8 cellular contexts compared by ENCODE assay signal in the genomic region with DNA sequence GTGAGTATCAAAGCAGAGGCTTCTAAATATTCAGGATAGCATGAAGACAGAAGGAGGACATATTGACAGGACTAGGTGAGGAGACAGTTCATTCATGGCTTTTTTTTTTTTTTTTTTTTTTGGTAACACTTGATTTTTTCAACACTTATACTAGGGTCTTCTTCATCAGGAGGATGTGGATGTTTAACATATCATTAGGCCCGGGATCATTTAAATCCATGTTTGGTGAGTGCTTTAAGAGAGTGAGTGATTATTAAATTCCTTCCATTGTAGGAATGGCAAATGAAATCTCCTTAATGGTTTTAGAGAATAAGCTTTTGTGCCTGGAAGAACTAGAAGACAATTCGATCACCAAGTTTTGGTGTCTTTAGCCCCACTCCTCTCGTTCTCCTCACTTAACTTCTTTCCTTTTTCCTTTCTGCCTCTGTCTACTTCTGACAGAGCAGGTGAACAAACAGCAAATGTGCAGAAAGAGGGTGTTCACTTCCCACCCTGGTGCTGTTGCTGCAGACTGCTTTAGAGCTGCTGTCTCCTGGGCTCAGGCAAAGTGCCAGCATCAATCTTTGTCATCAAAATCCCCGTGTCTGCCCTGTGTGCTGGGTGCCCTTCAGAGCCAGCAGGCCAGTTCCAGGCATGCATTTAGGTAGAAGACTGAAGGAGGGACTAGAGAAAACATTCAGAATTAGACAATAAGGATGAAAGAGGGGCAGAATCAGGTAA. TPM values are rescaled to one million over a fixed set of nuclear protein-coding genes. Genes with fewer than 3 reads are reported as not detected.
DNase-seq lines count a peak whose midpoint lies in the region; ATAC-seq and TF ChIP-seq lines count a peak whose summit lies in the region.

No MANE protein-coding gene starts in this region.

- 67 to 70% methylated on average over 1 to 4 of the region's 4 CpGs for WGBS in gastroesophageal sphincter (ENCODE audit: low coverage in 1 of 2), 2 donors

- in situ Hi-C loops in gastrocnemius medialis (cut with MboI; ENCODE audit: low sequenced_read_pairs in 4 of 4), result loop anchor here in 2 of 4 donors (5.0 kb wide), 2 partner anchors 39 to 41 kb away; a partner anchor contains a TSS

- H3K4me1 Mint-ChIP-seq in activated CD4-positive, alpha-beta T cell treated with anti-CD3 and anti-CD28 coated beads, Interleukin-2, amount 10 ng/mL, durations not matched to agents 7 days and 5 days, result peaks cover 48% of the 10 kb centered on the region

- H3K36me3 Mint-ChIP-seq in activated CD4-positive, alpha-beta T cell treated with anti-CD3 and anti-CD28 coated beads, Interleukin-2, amount 10 ng/mL, durations not matched to agents 7 days and 5 days (ENCODE audit: low read depth), result peaks cover 1% of the 10 kb centered on the region

- peak overlapping the region; percentile 25 for H3K4me3 ChIP-seq in LNCaP clone FGC (ENCODE audit: low read depth, low read length)
- no peak overlapping the region for H3K4me3 ChIP-seq in gastroesophageal sphincter
- H3K4me3 ChIP-seq in gastrocnemius medialis, result peak overlapping the region; percentile 7 to 41 (median 34)

- CTCF ChIA-PET in activated CD4-positive, alpha-beta T cell treated with anti-CD3 and anti-CD28 coated beads, Interleukin-2, amount 10 ng/mL, durations not matched to agents 7 days and 5 days (lab: Charles Lee), result interaction anchor here (1.0 to 1.7 kb wide), 7 partner anchors 10 to 43 kb away, joined by 3 to 9 read pairs (median 4); no protein-coding TSS in a partner anchor

- no peaks in the 10 kb centered on the region for H3K36me3 ChIP-seq in gastroesophageal sphincter
- no peaks in the 10 kb centered on the region for H3K36me3 ChIP-seq in gastrocnemius medialis

- intact Hi-C loops in gastrocnemius medialis (cut with DNase I; ENCODE audit: low total_unique reads), result loop anchor here (2.0 kb wide), 1 partner anchor 41 kb away; a partner anchor contains a TSS

- TF ChIP-seq CTCF in 22Rv1 (IDR thresholded peaks at IDR 0.05) (no peak), LNCaP clone FGC (IDR thresholded peaks at IDR 0.05; ENCODE audit: control insufficient read depth, extremely low read depth, insufficient read depth) (no peak), gastroesophageal sphincter (IDR thresholded peaks at IDR 0.05) (no peak), gastrocnemius medialis (IDR thresholded peaks at IDR 0.05 in 4 of 5, conservative IDR thresholded peaks at IDR 0.05 in 1 of 5) (no peak)

- no peak for DNase-seq in LNCaP clone FGC (ENCODE audit: low read depth)
- DNase-seq in activated CD4-positive, alpha-beta T cell treated with anti-CD3 and anti-CD28 coated beads, Interleukin-2, amount 10 ng/mL, durations not matched to agents 7 days and 5 days, result no peak
- peak; percentile 24 to 30 for DNase-seq in gastrocnemius medialis
- DNase-seq in iPS-NIHi11 (ENCODE audit: low spot score), result no peak
- no peak for DNase-seq in NOMO-1 treated with dmso at 0.1 percent for 144 hours (lab: John Stamatoyannopoulos, UW; ENCODE audit: unreplicated experiment)

- H3K4me1 ChIP-seq in gastroesophageal sphincter (peaks cover 0 to 26% (median 14%) of the 10 kb centered on the region in 3 donors), gastrocnemius medialis (peaks cover 29 to 52% of the 10 kb centered on the region in 2 donors)

- H3K4me3 Mint-ChIP-seq in activated CD4-positive, alpha-beta T cell treated with anti-CD3 and anti-CD28 coated beads, Interleukin-2, amount 10 ng/mL, durations not matched to agents 7 days and 5 days, result peak overlapping the region; percentile 15

- H3K27me3 Mint-ChIP-seq in activated CD4-positive, alpha-beta T cell treated with anti-CD3 and anti-CD28 coated beads, Interleukin-2, amount 10 ng/mL, durations not matched to agents 7 days and 5 days, result no peaks in the 10 kb centered on the region

- no peaks in the 10 kb centered on the region for H3K9me3 Mint-ChIP-seq in activated CD4-positive, alpha-beta T cell treated with anti-CD3 and anti-CD28 coated beads, Interleukin-2, amount 10 ng/mL, durations not matched to agents 7 days and 5 days

- TF ChIP-seq POLR2A in gastroesophageal sphincter (IDR thresholded peaks at IDR 0.05) (no peak), gastrocnemius medialis (IDR thresholded peaks at IDR 0.05) (no peak), GM18505 (IDR thresholded peaks at IDR 0.05; ENCODE audit: borderline replicate concordance, extremely low read depth, insufficient read depth, insufficient read length) (no peak)

- POLR2A ChIA-PET in activated CD4-positive, alpha-beta T cell treated with anti-CD3 and anti-CD28 coated beads, Interleukin-2, amount 10 ng/mL, durations not matched to agents 7 days and 5 days (lab: Charles Lee), result interaction anchor here (1.3 kb wide), 1 partner anchor 36 kb away, joined by 5 read pairs; a partner anchor contains a TSS

- H3K27me3 ChIP-seq in gastroesophageal sphincter (no peaks in the 10 kb centered on the region), gastrocnemius medialis (no peaks in the 10 kb centered on the region)

- H3K9me3 ChIP-seq in gastroesophageal sphincter, result no peaks in the 10 kb centered on the region
- no peaks in the 10 kb centered on the region for H3K9me3 ChIP-seq in gastrocnemius medialis

- peak overlapping the region; percentile 96 for H3K27ac Mint-ChIP-seq in activated CD4-positive, alpha-beta T cell treated with anti-CD3 and anti-CD28 coated beads, Interleukin-2, amount 10 ng/mL, durations not matched to agents 7 days and 5 days

- no peak for ATAC-seq in gastroesophageal sphincter
- ATAC-seq in gastrocnemius medialis, result no peak
- no peak for ATAC-seq in GM18505 (IDR thresholded peaks at IDR 0.05; ENCODE audit: unreplicated experiment)

- no peak for TF ChIP-seq EP300 in gastroesophageal sphincter (IDR thresholded peaks at IDR 0.05)

- peak overlapping the region; percentile 94 for H3K27ac ChIP-seq in 22Rv1
- peak overlapping the region; percentile 74 to 84 (median 76) for H3K27ac ChIP-seq in gastroesophageal sphincter
- peak overlapping the region; percentile 86 to 95 (median 91) for H3K27ac ChIP-seq in gastrocnemius medialis

RNA-seq across cellular contexts. Expression of a gene that starts 35.6 kb away (rescaled TPM):
- total RNA-seq in activated CD4-positive, alpha-beta T cell treated with anti-CD3 and anti-CD28 coated beads, Interleukin-2, amount 10 ng/mL, durations not matched to agents 7 days and 5 days, result 100 to 1,000 TPM; 168 to 169 TPM
- total RNA-seq in gastroesophageal sphincter, result 100 to 1,000 TPM; 120 to 257 (median 135) TPM
- total RNA-seq in gastrocnemius medialis, result 100 to 1,000 TPM in 3 of 4 donors, 10 to 100 TPM in 1; 93.0 to 207 (median 166) TPM

RNA-seq across cellular contexts. Expression of a gene that starts 41.6 kb away (rescaled TPM):
- 10 to 100 TPM; 30.9 to 40.2 TPM for total RNA-seq in activated CD4-positive, alpha-beta T cell treated with anti-CD3 and anti-CD28 coated beads, Interleukin-2, amount 10 ng/mL, durations not matched to agents 7 days and 5 days
- total RNA-seq in gastroesophageal sphincter, result 10 to 100 TPM; 20.3 to 42.3 (median 33.7) TPM
- 10 to 100 TPM; 24.4 to 46.4 (median 33.1) TPM for total RNA-seq in gastrocnemius medialis

Comparison
In these comparisons a context has a peak if more than half of its experiments do, and no peak if none do; other contexts are left out.
1. DNase-seq: peak in gastrocnemius medialis (2 of 2); none in LNCaP clone FGC (single experiment), activated CD4-positive, alpha-beta T cell treated with anti-CD3 and anti-CD28 coated beads, Interleukin-2, amount 10 ng/mL, durations not matched to agents 7 days and 5 days (single experiment), iPS-NIHi11 (single experiment) and NOMO-1 treated with dmso at 0.1 percent for 144 hours (single experiment).
2. H3K4me3 ChIP-seq: peak in LNCaP clone FGC (single experiment) and gastrocnemius medialis (4 of 4); none in gastroesophageal sphincter (0 of 2).
3. Peak in every context shown above with its lines, with median percentiles within 50 percentile points of each other: H3K27ac ChIP-seq.